8 cellular contexts compared by ENCODE assay signal in genomic region chr2:71070294-71071025, GRCh38. TPM values are rescaled to one million over a fixed set of nuclear protein-coding genes. Genes with fewer than 3 reads are reported as not detected.
DNase-seq lines count a peak whose midpoint lies in the region; ATAC-seq and TF ChIP-seq lines count a peak whose summit lies in the region.

No MANE protein-coding gene starts in this region.

- H4K20me1 ChIP-seq in PC-3 (ENCODE audit: low read length), result no peaks in the 10 kb centered on the region

- no peak overlapping the region for H2BK120ac ChIP-seq in trophoblast cell (ENCODE audit: insufficient read depth, low read length, poor library complexity)

- H3K9ac ChIP-seq in PC-3 (ENCODE audit: low read length) (no peak overlapping the region), trophoblast cell (ENCODE audit: low read length) (no peak overlapping the region)

- H3K79me1 ChIP-seq in trophoblast cell (ENCODE audit: low read length), result peaks cover 10% of the 10 kb centered on the region

- H3K79me2 ChIP-seq in PC-3 (ENCODE audit: low read length), result peaks cover 39% of the 10 kb centered on the region
- peaks cover 16% of the 10 kb centered on the region for H3K79me2 ChIP-seq in trophoblast cell (ENCODE audit: control insufficient read depth, insufficient read depth, low read length, poor library complexity)

- TF ChIP-seq CTCF in AG10803 (conservative IDR thresholded peaks at IDR 0.05; ENCODE audit: low read length), result peak; percentile 59
- TF ChIP-seq CTCF in GM13977 (IDR thresholded peaks at IDR 0.05; ENCODE audit: extremely low read depth, insufficient read depth, missing control alignments), result peak; percentile 31
- TF ChIP-seq CTCF in PC-3 (conservative IDR thresholded peaks at IDR 0.05; ENCODE audit: low read depth, low read length), result peak; percentile 59
- peak; percentile 58 for TF ChIP-seq CTCF in epithelial cell of esophagus (IDR thresholded peaks at IDR 0.05; ENCODE audit: insufficient read depth, low read depth, low read length, missing control alignments)
- peak in 1 of 4 experiments; percentile 4 for TF ChIP-seq CTCF in gastroesophageal sphincter (IDR thresholded peaks at IDR 0.05)

- peak overlapping the region; percentile 11 for H4K91ac ChIP-seq in trophoblast cell (ENCODE audit: low read depth, low read length)

- H2BK12ac ChIP-seq in trophoblast cell (ENCODE audit: low read length), result peak overlapping the region; percentile 9

- no peak overlapping the region for H3K14ac ChIP-seq in trophoblast cell (ENCODE audit: low read length)

- intact Hi-C loops in PC-3 (cut with micrococcal nuclease), result no loop called here

- peak overlapping the region; percentile 65 for H3K4ac ChIP-seq in trophoblast cell (ENCODE audit: low read depth, low read length)

- ATAC-seq in PC-3 (no peak), gastroesophageal sphincter (no peak)

- POLR2A ChIA-PET in PC-3 (lab: Charles Lee; ENCODE audit: unreplicated experiment), result no interaction called here

- H4K8ac ChIP-seq in trophoblast cell (ENCODE audit: low read depth, low read length), result no peak overlapping the region

- H2AFZ ChIP-seq in PC-3 (ENCODE audit: low read length), result no peak overlapping the region
- no peak overlapping the region for H2AFZ ChIP-seq in trophoblast cell (ENCODE audit: insufficient read depth, low read length, poor library complexity)

- CTCF ChIA-PET in PC-3 (lab: Charles Lee), result interaction anchor here (1.0 to 1.4 kb wide), 2 partner anchors 47 to 69 kb away, joined by 3 read pairs; no protein-coding TSS in a partner anchor

- TF ChIP-seq POLR2A in gastroesophageal sphincter (IDR thresholded peaks at IDR 0.05), result no peak

- WGBS in trophoblast cell (ENCODE audit: extremely low coverage, insufficient coverage, insufficient read length), result no CpG with 5 or more reads among the region's 10 CpGs
- 41 to 42% methylated on average over 4 to 9 of the region's 10 CpGs for WGBS in gastroesophageal sphincter (ENCODE audit: low coverage in 1 of 2), 2 donors

- H4K12ac ChIP-seq in trophoblast cell (ENCODE audit: low read depth, low read length), result no peak overlapping the region

- no peak overlapping the region for H3K23ac ChIP-seq in trophoblast cell (ENCODE audit: low read length)

- H3K36me3 ChIP-seq in PC-3 (ENCODE audit: low read depth, low read length) (peaks cover 17% of the 10 kb centered on the region), trophoblast cell (ENCODE audit: control insufficient read depth in 1 of 2, insufficient read depth in 2 of 2, low read length in 2 of 2) (peaks cover 32% of the 10 kb centered on the region in 2 experiments), gastroesophageal sphincter (peaks cover 0 to 49% of the 10 kb centered on the region in 2 donors)

- DNase-seq in AG10803 (ENCODE audit: low read depth) (peak; percentile 57), GM13977 (ENCODE audit: low spot score) (peak; percentile 43), PC-3 (peak; percentile 51), epithelial cell of esophagus (ENCODE audit: low read depth) (peak; percentile 78), trophoblast cell (peak; percentile 41 to 70), NCI-H1105 (lab: John Stamatoyannopoulos, UW) (no peak), NCI-H1105 treated with DMSO at 0.1 percent for 48 hours (lab: John Stamatoyannopoulos, UW) (no peak)

- H2BK5ac ChIP-seq in trophoblast cell (ENCODE audit: low read depth, low read length, poor library complexity), result no peak overlapping the region

- H3K4me3 ChIP-seq in AG10803 (ENCODE audit: low read length) (peak overlapping the region; percentile 94), PC-3 (ENCODE audit: low read length) (0 out of 2 replicates have a peak overlapping the region, but pooled peaks have one; percentile 84), epithelial cell of esophagus (ENCODE audit: low read length) (no peak overlapping the region), trophoblast cell (ENCODE audit: low read depth, low read length) (no peak overlapping the region), gastroesophageal sphincter (peak overlapping the region in 1 of 2 donors; percentile 1)

- BruUV-seq in PC-3 (replicated peaks; lab: Mats Ljungman, UMichigan), result no TSS peak

- H3K18ac ChIP-seq in trophoblast cell (ENCODE audit: low read length), result peak overlapping the region; percentile 43

- H3K4me1 ChIP-seq in PC-3 (ENCODE audit: insufficient read depth, low read length) (peaks cover 41% of the 10 kb centered on the region), trophoblast cell (ENCODE audit: control insufficient read depth in 1 of 2, insufficient read depth in 2 of 2, low read length in 2 of 2) (peaks cover 4 to 6% of the 10 kb centered on the region in 2 experiments), gastroesophageal sphincter (peaks cover 0 to 52% (median 16%) of the 10 kb centered on the region in 3 donors)

- no peaks in the 10 kb centered on the region for H3K27me3 ChIP-seq in PC-3 (ENCODE audit: low read length)
- no peaks in the 10 kb centered on the region for H3K27me3 ChIP-seq in trophoblast cell (ENCODE audit: insufficient read depth, low read length)
- H3K27me3 ChIP-seq in gastroesophageal sphincter, result no peaks in the 10 kb centered on the region

- H3F3A ChIP-seq in PC-3 (ENCODE audit: low read length, unreplicated experiment), result no peaks in the 10 kb centered on the region

- H3K9me3 ChIP-seq in PC-3 (ENCODE audit: low read length) (no peaks in the 10 kb centered on the region), trophoblast cell (ENCODE audit: insufficient read depth, low read depth, low read length) (no peaks in the 10 kb centered on the region), gastroesophageal sphincter (no peaks in the 10 kb centered on the region)

- H3K9me2 ChIP-seq in PC-3 (replicated peaks; ENCODE audit: low read length), result no peaks in the 10 kb centered on the region

- 0 out of 2 replicates have a peak overlapping the region, but pooled peaks have one; percentile 85 for H3K27ac ChIP-seq in PC-3 (ENCODE audit: low read length)
- no peak overlapping the region for H3K27ac ChIP-seq in trophoblast cell (ENCODE audit: low read depth, low read length)
- H3K27ac ChIP-seq in gastroesophageal sphincter, result no peak overlapping the region

- in situ Hi-C loops in GM13977 (cut with MboI; ENCODE audit: low pct_unique_long_range_greater_than_20kb, low sequenced_read_pairs, unreplicated experiment), result no loop called here

- H2AK5ac ChIP-seq in trophoblast cell (ENCODE audit: low read length), result no peak overlapping the region

- H3K4me2 ChIP-seq in PC-3 (ENCODE audit: low read length), result peak overlapping the region; percentile 97
- H3K4me2 ChIP-seq in trophoblast cell (ENCODE audit: low read length), result no peak overlapping the region

- TF ChIP-seq EP300 in gastroesophageal sphincter (IDR thresholded peaks at IDR 0.05), result no peak

RNA-seq across cellular contexts. Expression of gene NAGK, which starts 2.0 kb away (rescaled TPM):
- total RNA-seq in PC-3 (2014; rRNA removed), result 55.5 and 70.5 TPM in 2 replicates
- polyA plus RNA-seq in trophoblast cell (2013), result 136 and 145 TPM in 2 replicates
- 10 to 100 TPM; 46.7 to 93.8 (median 66.1) TPM for total RNA-seq in gastroesophageal sphincter

RNA-seq across cellular contexts. Expression of gene MCEE, which starts 59.6 kb away (rescaled TPM):
- total RNA-seq in PC-3 (2014; rRNA removed) (10.9 and 15.3 TPM in 2 replicates), gastroesophageal sphincter (10 to 100 TPM; 11.9 to 23.7 (median 19.1) TPM)
- polyA plus RNA-seq in trophoblast cell (2013), result 20.1 and 20.4 TPM in 2 replicates

RNA-seq across cellular contexts. Expression of gene MPHOSPH10, which starts 60.0 kb away (rescaled TPM):
- total RNA-seq in PC-3 (2014; rRNA removed) (26.4 and 28.0 TPM in 2 replicates), gastroesophageal sphincter (10 to 100 TPM; 16.2 to 24.6 (median 22.1) TPM)
- polyA plus RNA-seq in trophoblast cell (2013), result 41.6 and 42.3 TPM in 2 replicates

Comparison
In these comparisons a context has a peak if more than half of its experiments do, and no peak if none do; other contexts are left out.
1. DNase-seq: peak in AG10803 (single experiment), GM13977 (single experiment), PC-3 (single experiment), epithelial cell of esophagus (single experiment) and trophoblast cell (2 of 2); none in NCI-H1105 (single experiment) and NCI-H1105 treated with DMSO at 0.1 percent for 48 hours (single experiment).
2. H3K4me3 ChIP-seq: peak in AG10803 (single experiment) and PC-3 (single experiment); none in epithelial cell of esophagus (single experiment) and trophoblast cell (single experiment).